1 cellular context compared by ENCODE assay signal in the genomic region with DNA sequence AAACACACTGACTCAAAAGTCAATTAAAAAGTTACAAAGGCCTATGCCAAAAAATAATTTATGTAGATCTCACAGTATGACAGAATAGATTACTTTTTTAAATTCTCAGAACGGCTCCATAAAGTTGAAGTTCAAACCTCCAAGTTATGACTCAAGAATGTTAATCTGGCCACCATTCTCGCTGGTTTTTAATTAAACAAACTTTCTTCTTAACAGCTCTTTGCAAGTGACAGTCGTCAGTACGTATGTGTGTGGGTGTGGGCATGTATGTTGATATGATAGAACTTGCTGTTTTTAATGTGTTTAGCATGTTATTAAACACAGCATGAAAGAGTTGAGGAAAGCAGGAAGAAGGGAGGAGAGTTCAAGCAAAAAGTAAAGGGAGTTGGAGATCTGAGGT.
TF ChIP-seq lines count a peak whose summit lies in the region.

No MANE protein-coding gene starts in this region.

TF ChIP-seq in H1, 55 proteins besides CTCF, POLR2A, EP300 and RAD21:
- TF ChIP-seq SP2 (IDR thresholded peaks at IDR 0.05; ENCODE audit: low read length) (no peak), BACH1 (IDR thresholded peaks at IDR 0.05; ENCODE audit: low read length) (no peak), SIX5 (IDR thresholded peaks at IDR 0.05; ENCODE audit: low read depth, low read length) (no peak), RBBP5 (IDR thresholded peaks at IDR 0.05; ENCODE audit: borderline replicate concordance, low read depth, low read length) (no peak), JUN (IDR thresholded peaks at IDR 0.05; ENCODE audit: low read depth, low read length) (no peak), HDAC2 (IDR thresholded peaks at IDR 0.05; ENCODE audit: borderline replicate concordance in 1 of 2, low read depth in 2 of 2, low read length in 2 of 2) (no peak), RFX5 (IDR thresholded peaks at IDR 0.05; ENCODE audit: borderline replicate concordance, low read depth, low read length) (no peak), SUZ12 (IDR thresholded peaks at IDR 0.05; ENCODE audit: low read length) (no peak), RNF2 (IDR thresholded peaks at IDR 0.05; ENCODE audit: borderline replicate concordance, low read depth, low read length, missing control alignments, poor library complexity, severe bottlenecking) (no peak), TBP (IDR thresholded peaks at IDR 0.05; ENCODE audit: low read depth, low read length) (no peak)
- TF ChIP-seq, protein P1, sequence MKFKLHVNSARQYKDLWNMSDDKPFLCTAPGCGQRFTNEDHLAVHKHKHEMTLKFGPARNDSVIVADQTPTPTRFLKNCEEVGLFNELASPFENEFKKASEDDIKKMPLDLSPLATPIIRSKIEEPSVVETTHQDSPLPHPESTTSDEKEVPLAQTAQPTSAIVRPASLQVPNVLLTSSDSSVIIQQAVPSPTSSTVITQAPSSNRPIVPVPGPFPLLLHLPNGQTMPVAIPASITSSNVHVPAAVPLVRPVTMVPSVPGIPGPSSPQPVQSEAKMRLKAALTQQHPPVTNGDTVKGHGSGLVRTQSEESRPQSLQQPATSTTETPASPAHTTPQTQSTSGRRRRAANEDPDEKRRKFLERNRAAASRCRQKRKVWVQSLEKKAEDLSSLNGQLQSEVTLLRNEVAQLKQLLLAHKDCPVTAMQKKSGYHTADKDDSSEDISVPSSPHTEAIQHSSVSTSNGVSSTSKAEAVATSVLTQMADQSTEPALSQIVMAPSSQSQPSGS (IDR thresholded peaks at IDR 0.05; ENCODE audit: low read length): no peak
